Comparison of ENCODE assay signal across 32 cellular contexts in genomic region chr11:110598725-110599124, GRCh38.
"Had no signal": no experiment of that assay in that cellular context is flagged by ENCODE, and none has a peak within 500 bp of the region (broad histone marks: within the 10 kb centered on the region; RNA-seq: fewer than 3 reads in every experiment).

No MANE protein-coding gene starts in this region.

- DNase-seq: activated CD4-positive, alpha-beta T cell treated with anti-CD3 and anti-CD28 coated beads for 36 hours; activated CD4-positive, alpha-beta T cell treated with anti-CD3 and anti-CD28 coated beads, Interleukin-2, amount 10 ng/mL, durations not matched to agents 7 days and 5 days; activated CD4-positive, alpha-beta T cell treated with anti-CD3 and anti-CD28 coated beads, Interleukin-2, amount 50 U/mL, for 48 hours; activated CD8-positive, alpha-beta T cell treated with anti-CD3 and anti-CD28 coated beads, Interleukin-2, amount 10 ng/mL, durations not matched to agents 7 days and 5 days; activated gamma-delta T cell treated with Interleukin-2 at 50 U/mL for 16 hours; activated naive CD4-positive, alpha-beta T cell treated with anti-CD3 and anti-CD28 coated beads for 36 hours; activated T-cell treated with anti-CD3 and anti-CD28 coated beads, Interleukin-2, amount 50 U/mL, for 24 hours; adrenal gland; body of pancreas; Kasumi-1; KG1; MG63; NCI-H1048; NCI-H1105 treated with DMSO at 0.1 percent for 48 hours; NCI-H1436; NCI-H1694; NCI-H1930; NCI-H2081 treated with DMSO at 0.1 percent for 48 hours; NCI-H226; NCI-H446 treated with DMSO at 0.1 percent for 48 hours; NCI-H524; NCI-H69; NCI-H82; SHP77 treated with DMSO at 0.1 percent for 48 hours; SK-N-SH had no signal

- H3K9me3 Mint-ChIP-seq: activated CD4-positive, alpha-beta T cell treated with anti-CD3 and anti-CD28 coated beads, Interleukin-2, amount 10 ng/mL, durations not matched to agents 7 days and 5 days; activated naive CD4-positive, alpha-beta T cell treated with anti-CD3 and anti-CD28 coated beads, Interleukin-2, amount 50 U/mL, for 72 hours; T-helper 1 cell treated with Interleukin-12 subunit alpha and Interleukin-12 subunit beta and Interleukin-4 antibody, amounts not matched to agents 30 μg/mL and 1 μg/mL, for 36 hours; T-helper 2 cell treated with Interferon-gamma antibody and Interleukin-4, amounts not matched to agents 5 μg/mL and 100 μg/mL, for 36 hours had no signal

- H3K4me3 ChIP-seq: adrenal gland, body of pancreas, breast epithelium, MG63, SJSA1 had no signal

- H3K27me3 Mint-ChIP-seq: activated CD4-positive, alpha-beta T cell treated with anti-CD3 and anti-CD28 coated beads for 36 hours; activated CD4-positive, alpha-beta T cell treated with anti-CD3 and anti-CD28 coated beads, Interleukin-2, amount 10 ng/mL, durations not matched to agents 7 days and 5 days; activated T-cell treated with anti-CD3 and anti-CD28 coated beads, Interleukin-2, amount 50 U/mL, for 24 hours had no signal

- H3K9me3 ChIP-seq: adrenal gland, body of pancreas, MG63, SJSA1, SK-N-SH had no signal

- H3K27ac ChIP-seq: adrenal gland, body of pancreas, breast epithelium, SJSA1 had no signal

- H3K4me3 Mint-ChIP-seq: activated CD4-positive, alpha-beta T cell treated with anti-CD3 and anti-CD28 coated beads for 36 hours; activated CD4-positive, alpha-beta T cell treated with anti-CD3 and anti-CD28 coated beads, Interleukin-2, amount 10 ng/mL, durations not matched to agents 7 days and 5 days; activated CD8-positive, alpha-beta T cell treated with anti-CD3 and anti-CD28 coated beads, Interleukin-2, amount 10 ng/mL, durations not matched to agents 7 days and 5 days; activated naive CD4-positive, alpha-beta T cell treated with anti-CD3 and anti-CD28 coated beads for 36 hours; activated T-cell treated with anti-CD3 and anti-CD28 coated beads, Interleukin-2, amount 50 U/mL, for 24 hours; T-helper 1 cell treated with Interleukin-12 subunit alpha and Interleukin-12 subunit beta and Interleukin-4 antibody, amounts not matched to agents 30 μg/mL and 1 μg/mL, for 36 hours; T-helper 2 cell treated with Interferon-gamma antibody and Interleukin-4, amounts not matched to agents 5 μg/mL and 100 μg/mL, for 36 hours had no signal

- H3K36me3 Mint-ChIP-seq: activated naive CD4-positive, alpha-beta T cell treated with anti-CD3 and anti-CD28 coated beads, Interleukin-2, amount 50 U/mL, for 72 hours had no signal

- H3K36me3 ChIP-seq: adrenal gland, breast epithelium, MG63, SJSA1 had no signal

- H3K4me1 Mint-ChIP-seq: activated CD4-positive, alpha-beta T cell treated with anti-CD3 and anti-CD28 coated beads for 36 hours; activated CD4-positive, alpha-beta T cell treated with anti-CD3 and anti-CD28 coated beads, Interleukin-2, amount 10 ng/mL, durations not matched to agents 7 days and 5 days had no signal

- H3K4me1 ChIP-seq: adrenal gland, body of pancreas, breast epithelium, SJSA1 had no signal

- H3K27me3 ChIP-seq: adrenal gland, body of pancreas, breast epithelium, MG63, SJSA1 had no signal

- ATAC-seq: activated CD4-positive, alpha-beta T cell treated with anti-CD3 and anti-CD28 coated beads for 36 hours; activated CD8-positive, alpha-beta T cell treated with anti-CD3 and anti-CD28 coated beads, Interleukin-2, amount 10 ng/mL, durations not matched to agents 7 days and 5 days; activated naive CD4-positive, alpha-beta T cell treated with anti-CD3 and anti-CD28 coated beads, Interleukin-2, amount 50 U/mL, for 72 hours; body of pancreas; Panc1 had no signal

- H3K27ac Mint-ChIP-seq: activated CD4-positive, alpha-beta T cell treated with anti-CD3 and anti-CD28 coated beads for 36 hours; activated CD4-positive, alpha-beta T cell treated with anti-CD3 and anti-CD28 coated beads, Interleukin-2, amount 10 ng/mL, durations not matched to agents 7 days and 5 days; activated CD8-positive, alpha-beta T cell treated with anti-CD3 and anti-CD28 coated beads, Interleukin-2, amount 10 ng/mL, durations not matched to agents 7 days and 5 days; activated naive CD4-positive, alpha-beta T cell treated with anti-CD3 and anti-CD28 coated beads for 36 hours; activated naive CD4-positive, alpha-beta T cell treated with anti-CD3 and anti-CD28 coated beads, Interleukin-2, amount 50 U/mL, for 72 hours; activated T-cell treated with anti-CD3 and anti-CD28 coated beads, Interleukin-2, amount 50 U/mL, for 24 hours; activated T-helper 2 cell treated with anti-CD3 and anti-CD28 coated beads, Interferon-gamma antibody, Interleukin-2, Interleukin-4, amounts not matched to agents 10 μg/mL and 5 μg/mL and 100 μg/mL, durations not matched to agents 14 hours and 24 hours and 36 hours; T-helper 1 cell treated with Interleukin-12 subunit alpha and Interleukin-12 subunit beta and Interleukin-4 antibody, amounts not matched to agents 30 μg/mL and 1 μg/mL, for 36 hours; T-helper 2 cell treated with Interferon-gamma antibody and Interleukin-4, amounts not matched to agents 5 μg/mL and 100 μg/mL, for 36 hours had no signal
